In the genomic region with DNA sequence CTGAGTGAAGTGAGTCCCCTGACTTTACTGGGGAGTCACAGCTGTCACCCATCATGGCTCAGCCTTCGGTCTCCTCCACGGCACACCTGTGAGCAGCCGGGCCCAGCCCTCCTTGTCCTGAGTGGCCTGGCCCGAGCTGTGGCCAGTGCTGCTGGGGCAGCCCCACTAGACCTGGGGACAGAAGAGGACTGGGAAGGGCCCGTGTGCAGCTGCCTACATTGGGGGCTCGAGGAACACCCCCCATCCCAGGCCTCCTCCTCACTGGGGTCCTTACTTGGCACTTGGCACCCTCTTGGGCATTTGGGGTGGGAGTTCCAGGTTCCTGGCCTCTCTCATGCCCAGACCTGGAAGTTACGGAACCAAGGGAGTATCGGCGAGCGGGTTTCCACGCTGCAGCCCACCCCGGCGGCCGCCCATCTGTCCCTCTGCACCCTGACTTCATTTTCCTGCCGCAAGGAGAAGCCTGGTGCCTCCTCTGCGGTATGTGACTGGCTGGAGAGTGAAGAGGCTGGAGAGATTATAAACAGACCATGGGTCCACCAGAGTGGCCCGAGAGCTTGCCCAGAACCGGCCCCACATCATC, we compare ENCODE assay signal across 22 cellular contexts.
"Had no signal": no experiment of that assay in that cellular context is flagged by ENCODE, and none has a peak within 500 bp of the region (broad histone marks: within the 10 kb centered on the region; RNA-seq: fewer than 3 reads in every experiment).

No MANE protein-coding gene starts in this region.

- H3K36me3 Mint-ChIP-seq: activated naive CD8-positive, alpha-beta T cell treated with anti-CD3 and anti-CD28 coated beads for 36 hours; naive thymus-derived CD8-positive, alpha-beta T cell; neural progenitor cell had no signal

- H3K9me3 Mint-ChIP-seq: activated naive CD8-positive, alpha-beta T cell treated with anti-CD3 and anti-CD28 coated beads for 36 hours; activated T-cell treated with anti-CD3 and anti-CD28 coated beads, Interleukin-2, amount 50 U/mL, for 4 hours; activated T-helper 2 cell treated with anti-CD3 and anti-CD28 coated beads, Interferon-gamma antibody, Interleukin-2, Interleukin-4, amounts not matched to agents 10 μg/mL and 5 μg/mL and 100 μg/mL, durations not matched to agents 14 hours and 24 hours and 36 hours; dendritic cell treated with granulocyte-macrophage colony-stimulating factor and Interleukin-4, amounts not matched to agents 40 ng/mL and 50 ng/mL, for 4 days; naive thymus-derived CD8-positive, alpha-beta T cell; neural progenitor cell; stimulated activated naive CD8-positive, alpha-beta T cell treated with anti-CD3 and anti-CD28 coated beads, Interleukin-15, amount 100 ng/mL, for 72 hours had no signal

- H3K9me3 ChIP-seq: esophagus muscularis mucosa, lower lobe of right lung, ovary, psoas muscle, right atrium auricular region, SJCRH30, transverse colon had no signal

- H3K27me3 ChIP-seq: neural progenitor cell, ovary, right atrium auricular region had no signal

- H2AFZ ChIP-seq: neural progenitor cell had no signal

- H3K27ac ChIP-seq: esophagus muscularis mucosa, lower lobe of right lung, neural progenitor cell, ovary, psoas muscle, right atrium auricular region, SJCRH30, transverse colon had no signal

- H3K4me3 Mint-ChIP-seq: activated naive CD8-positive, alpha-beta T cell treated with anti-CD3 and anti-CD28 coated beads for 36 hours; activated T-cell treated with anti-CD3 and anti-CD28 coated beads, Interleukin-2, amount 50 U/mL, for 4 hours; dendritic cell treated with granulocyte-macrophage colony-stimulating factor and Interleukin-4, amounts not matched to agents 40 ng/mL and 50 ng/mL, for 4 days; naive thymus-derived CD8-positive, alpha-beta T cell; neural progenitor cell; stimulated activated naive CD8-positive, alpha-beta T cell treated with anti-CD3 and anti-CD28 coated beads, Interleukin-15, amount 100 ng/mL, for 72 hours had no signal

- H3K4me1 Mint-ChIP-seq: activated naive CD8-positive, alpha-beta T cell treated with anti-CD3 and anti-CD28 coated beads for 36 hours; stimulated activated naive CD8-positive, alpha-beta T cell treated with anti-CD3 and anti-CD28 coated beads, Interleukin-15, amount 100 ng/mL, for 72 hours had no signal

- H3K9ac ChIP-seq: neural progenitor cell had no signal

- H3K36me3 ChIP-seq: esophagus muscularis mucosa, lower lobe of right lung, neural progenitor cell, ovary, right atrium auricular region, SJCRH30, transverse colon had no signal

- H3K4me2 ChIP-seq: neural progenitor cell had no signal

- H3K27ac Mint-ChIP-seq: activated naive CD8-positive, alpha-beta T cell treated with anti-CD3 and anti-CD28 coated beads for 36 hours; activated T-helper 2 cell treated with anti-CD3 and anti-CD28 coated beads, Interferon-gamma antibody, Interleukin-2, Interleukin-4, amounts not matched to agents 10 μg/mL and 5 μg/mL and 100 μg/mL, durations not matched to agents 14 hours and 24 hours and 36 hours; dendritic cell treated with granulocyte-macrophage colony-stimulating factor and Interleukin-4, amounts not matched to agents 40 ng/mL and 50 ng/mL, for 4 days; stimulated activated naive CD8-positive, alpha-beta T cell treated with anti-CD3 and anti-CD28 coated beads, Interleukin-15, amount 100 ng/mL, for 72 hours had no signal

- DNase-seq: activated CD4-positive, alpha-beta T cell treated with anti-CD3 and anti-CD28 coated beads for 1 hour; activated CD4-positive, alpha-beta T cell treated with anti-CD3 and anti-CD28 coated beads, Interleukin-2, amount 50 U/mL, for 1 hour; activated naive CD4-positive, alpha-beta T cell; activated naive CD8-positive, alpha-beta T cell treated with anti-CD3 and anti-CD28 coated beads for 36 hours; activated T-cell treated with anti-CD3 and anti-CD28 coated beads, Interleukin-2, amount 50 U/mL, for 4 hours; cerebellar nuclear complex; effector CD4-positive, alpha-beta T cell; hippocampal formation; left cardiac atrium; SJCRH30; stimulated activated CD4-positive, alpha-beta T cell treated with anti-CD3 and anti-CD28 coated beads, Interleukin-1b, Interleukin-23, amount 100 ng/mL, for 48 hours; transverse colon had no signal

- H3K4me3 ChIP-seq: esophagus muscularis mucosa, lower lobe of right lung, neural progenitor cell, ovary, psoas muscle, right atrium auricular region, SJCRH30, transverse colon had no signal

- ATAC-seq: activated T-cell treated with anti-CD3 and anti-CD28 coated beads, Interleukin-2, amount 50 U/mL, for 4 hours; lower lobe of right lung; naive thymus-derived CD8-positive, alpha-beta T cell; psoas muscle; stimulated activated naive CD8-positive, alpha-beta T cell treated with anti-CD3 and anti-CD28 coated beads, Interleukin-15, amount 100 ng/mL, for 72 hours had no signal

- H3K4me1 ChIP-seq: lower lobe of right lung, psoas muscle had no signal
